Comparison of ENCODE assay signal across 8 cellular contexts in the genomic region with DNA sequence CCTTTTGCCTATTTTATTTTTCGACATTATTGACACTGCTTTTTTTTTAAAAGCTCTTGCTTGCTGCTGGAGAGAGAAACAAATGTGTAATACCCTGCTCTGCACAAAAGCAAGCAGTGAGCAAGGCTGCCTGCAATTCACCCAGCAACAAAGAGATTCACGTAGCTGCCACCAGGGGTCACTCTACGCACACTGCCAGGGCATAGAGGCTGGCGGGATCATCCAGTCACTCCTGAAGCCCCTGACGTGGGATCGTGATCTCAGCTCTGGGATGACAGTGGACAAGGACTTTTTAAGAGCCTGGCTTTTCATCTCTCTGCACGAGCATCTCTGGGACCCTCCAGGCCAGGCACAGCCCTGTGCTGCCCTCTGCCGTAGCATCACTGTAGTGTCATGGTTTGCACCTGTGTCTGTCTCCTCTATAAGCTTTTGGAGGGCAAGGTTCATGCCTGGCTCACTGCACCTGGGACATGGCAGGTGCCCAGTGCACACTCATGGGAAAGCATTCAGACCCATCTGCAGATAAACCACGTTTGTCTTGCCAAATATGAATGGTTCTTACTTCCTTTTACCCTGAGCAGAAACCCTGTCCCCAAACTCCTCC. TPM values are rescaled to one million over a fixed set of nuclear protein-coding genes. Genes with fewer than 3 reads are reported as not detected.
DNase-seq lines count a peak whose midpoint lies in the region; ATAC-seq and TF ChIP-seq lines count a peak whose summit lies in the region.

No MANE protein-coding gene starts in this region.

- no peak overlapping the region for H3K4me3 Mint-ChIP-seq in HFFc6
- H3K4me3 Mint-ChIP-seq in chondrocyte (ENCODE audit: unreplicated experiment): no peak overlapping the region

- DNase-seq in NOMO-1 treated with DMSO at 0.1 percent for 48 hours (lab: John Stamatoyannopoulos, UW; ENCODE audit: unreplicated experiment) (peak; percentile 20), NOMO-1 treated with dmso at 0.1 percent for 144 hours (lab: John Stamatoyannopoulos, UW; ENCODE audit: unreplicated experiment) (no peak), HFFc6 (peak; percentile 34), NCI-H1694 treated with DMSO at 0.1 percent for 48 hours (lab: John Stamatoyannopoulos, UW) (peak; percentile 70), WERI-Rb-1 (peak; percentile 82), chondrocyte (ENCODE audit: low spot score) (no peak), left lung (peak in 1 of 2 donors; percentile 45)
- peak in 2 of 3 experiments; percentile 9 to 31 for DNase-seq in stimulated activated CD4-positive, alpha-beta T cell treated with anti-CD3 and anti-CD28 coated beads, TNF-alpha, amount 100 ng/mL, for 24 hours (ENCODE audit: low read depth in 3 of 3)

- H3K9me3 ChIP-seq in WERI-Rb-1 (ENCODE audit: severe bottlenecking): no peaks in the 10 kb centered on the region
- no peaks in the 10 kb centered on the region for H3K9me3 ChIP-seq in left lung

- no peaks in the 10 kb centered on the region for H3K4me1 Mint-ChIP-seq in HFFc6 (ENCODE audit: low read depth)
- no peaks in the 10 kb centered on the region for H3K4me1 Mint-ChIP-seq in chondrocyte (ENCODE audit: low read depth)

- H3K4me1 ChIP-seq in left lung: no peaks in the 10 kb centered on the region

- H3K9me3 Mint-ChIP-seq in HFFc6 (peaks cover 10% of the 10 kb centered on the region), chondrocyte (ENCODE audit: low read depth) (no peaks in the 10 kb centered on the region)

- H3K27ac ChIP-seq in WERI-Rb-1 (no peak overlapping the region), left lung (no peak overlapping the region)

- intact Hi-C loops in left lung (cut with DNase I): no loop called here

- H3K36me3 Mint-ChIP-seq in HFFc6 (ENCODE audit: low read depth) (no peaks in the 10 kb centered on the region), chondrocyte (ENCODE audit: low read depth) (no peaks in the 10 kb centered on the region)

- H3K27me3 ChIP-seq in WERI-Rb-1 (ENCODE audit: insufficient read depth, low read depth, severe bottlenecking): no peaks in the 10 kb centered on the region
- H3K27me3 ChIP-seq in left lung: peaks cover 0 to 40% of the 10 kb centered on the region in 2 donors

- H3K4me3 ChIP-seq in WERI-Rb-1 (ENCODE audit: low read depth, low read length): no peak overlapping the region
- H3K4me3 ChIP-seq in left lung: no peak overlapping the region

- ATAC-seq in left lung: peak; percentile 94

- H3K27me3 Mint-ChIP-seq in HFFc6 (ENCODE audit: insufficient read depth) (no peaks in the 10 kb centered on the region; the same call in none of the 2 replicates), chondrocyte (ENCODE audit: low read depth) (peaks cover 46% of the 10 kb centered on the region)

- H3K27ac Mint-ChIP-seq in HFFc6 (no peak overlapping the region), chondrocyte (ENCODE audit: unreplicated experiment) (no peak overlapping the region)

- H3K36me3 ChIP-seq in WERI-Rb-1: no peaks in the 10 kb centered on the region
- H3K36me3 ChIP-seq in left lung: no peaks in the 10 kb centered on the region

- TF ChIP-seq CTCF in HFFc6 (IDR thresholded peaks at IDR 0.05) (peak; percentile 91), WERI-Rb-1 (IDR thresholded peaks at IDR 0.05; ENCODE audit: low read depth, low read length) (peak; percentile 99), chondrocyte (IDR thresholded peaks at IDR 0.05) (peak; percentile 97), left lung (IDR thresholded peaks at IDR 0.05) (peak; percentile 80 to 91)

RNA-seq across cellular contexts. Expression of gene C4orf50, which starts 19.8 kb away (rescaled TPM):
- total RNA-seq in HFFc6 (2021; fragmentation: NEBNext Ultra II Directional; extraction: Animal tissue kit (Norgen Biotek cat#: 25700)): not detected
- total RNA-seq in chondrocyte: not detected in 3 replicates
- under 1 TPM; 0.03 to 0.10 TPM for total RNA-seq in left lung

Comparison
In these comparisons a context has a peak if more than half of its experiments do, and no peak if none do; other contexts are left out.
1. DNase-seq: peak in NOMO-1 treated with DMSO at 0.1 percent for 48 hours (single experiment), HFFc6 (single experiment), NCI-H1694 treated with DMSO at 0.1 percent for 48 hours (single experiment), WERI-Rb-1 (single experiment) and stimulated activated CD4-positive, alpha-beta T cell treated with anti-CD3 and anti-CD28 coated beads, TNF-alpha, amount 100 ng/mL, for 24 hours (2 of 3); none in NOMO-1 treated with dmso at 0.1 percent for 144 hours (single experiment) and chondrocyte (single experiment).
2. Peak in every context shown above with its lines, with median percentiles within 50 percentile points of each other: CTCF ChIP-seq.